ENCODE assay signal across 9 cellular contexts in the genomic region with DNA sequence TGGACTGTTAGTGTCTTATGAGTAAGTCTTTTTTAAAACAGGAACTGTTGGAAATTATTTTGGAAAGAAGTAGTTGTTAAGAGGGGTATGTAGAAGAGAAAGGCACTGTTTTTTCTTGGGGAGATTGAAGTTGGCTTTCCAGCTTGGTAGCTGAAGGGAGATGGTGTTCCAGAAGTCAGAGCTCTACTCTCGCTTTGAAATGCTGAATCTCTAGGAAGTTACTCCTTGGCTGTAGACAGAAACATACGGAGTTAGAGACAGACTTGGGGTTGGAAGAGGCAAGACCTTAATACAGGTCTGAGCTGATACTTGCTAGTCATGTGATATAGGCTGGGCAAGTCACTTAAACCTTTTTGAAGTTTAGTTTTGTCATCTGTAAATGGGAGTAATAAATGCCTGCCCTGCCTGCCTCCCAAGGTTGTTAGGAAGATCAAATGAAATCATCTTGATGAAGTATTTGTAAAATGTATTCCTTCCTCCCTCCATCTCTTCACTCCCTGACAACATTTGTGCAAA. TPM values are rescaled to one million over a fixed set of nuclear protein-coding genes. Genes with fewer than 3 reads are reported as not detected.
DNase-seq lines count a peak whose midpoint lies in the region; ATAC-seq and TF ChIP-seq lines count a peak whose summit lies in the region.
"Had no signal": no experiment of that assay in that cellular context is flagged by ENCODE, and none has a peak within 500 bp of the region (broad histone marks: within the 10 kb centered on the region; RNA-seq: fewer than 3 reads in every experiment).

No MANE protein-coding gene starts in this region.

- no peak overlapping the region for H3K4me3 ChIP-seq in GM23338
- peak overlapping the region; percentile 79 for H3K4me3 ChIP-seq in fibroblast of pulmonary artery (replicated peaks; ENCODE audit: low read depth, low read length)
- H3K4me3 ChIP-seq in skeletal muscle tissue (ENCODE audit: low read length in 3 of 3) = peak overlapping the region in 1 of 3 donors; percentile 8

- no peaks in the 10 kb centered on the region for H3K9me2 ChIP-seq in GM23338 (ENCODE audit: insufficient read depth)

- no peaks in the 10 kb centered on the region for H3K9me3 ChIP-seq in skeletal muscle tissue (ENCODE audit: control insufficient read depth in 3 of 3, low read length in 3 of 3)

- H3K4me1 ChIP-seq in GM23338 (ENCODE audit: insufficient read depth) (peaks cover 11% of the 10 kb centered on the region), skeletal muscle tissue (ENCODE audit: control insufficient read depth in 3 of 3, insufficient read depth in 3 of 3, low read length in 3 of 3) (peaks cover 13 to 25% (median 20%) of the 10 kb centered on the region in 3 donors)

- peak overlapping the region; percentile 56; the same call in 1 of the 2 replicates for H3K27ac ChIP-seq in GM23338 (ENCODE audit: low read depth)
- peak overlapping the region; percentile 6 for H3K27ac ChIP-seq in skeletal muscle tissue (ENCODE audit: low read depth, low read length)

- H3K79me2 ChIP-seq in GM23338 (replicated peaks; ENCODE audit: insufficient read depth) = no peaks in the 10 kb centered on the region

- H3K9ac ChIP-seq in skeletal muscle tissue (ENCODE audit: low read depth in 1 of 3, low read length in 3 of 3) = peak overlapping the region in 2 of 3 donors; percentile 1 to 40

- H3K36me3 Mint-ChIP-seq in GM23338 (ENCODE audit: low read depth) (no peaks in the 10 kb centered on the region), T-cell (peaks cover 13% of the 10 kb centered on the region)

- H3K36me3 ChIP-seq in GM23338 (ENCODE audit: insufficient read depth) (no peaks in the 10 kb centered on the region), skeletal muscle tissue (ENCODE audit: control insufficient read depth in 3 of 3, insufficient read depth in 3 of 3, low read length in 3 of 3) (peaks cover 0 to 3% (median 0%) of the 10 kb centered on the region in 3 donors)

- no peak for ATAC-seq in GM23338
- no peak for ATAC-seq in T-cell (replicated peaks in 1 of 4)
- no peak for ATAC-seq in GM19328 (IDR thresholded peaks at IDR 0.05; ENCODE audit: unreplicated experiment)

- CTCF ChIA-PET in T-cell (lab: Charles Lee) = interaction anchor here (0.6 to 3.0 kb wide), 6 partner anchors 29 to 159 kb away, joined by 3 to 8 read pairs (median 4); partner anchors contain the start of genes HTD2 (in 1 of the 2) and RPP14 (in 1 of the 2)

- H3K4me3 Mint-ChIP-seq in GM23338 (no peak overlapping the region), T-cell (peak overlapping the region in 2 of 3 donors; percentile 37 to 94)

- H3F3A ChIP-seq in GM23338 (replicated peaks; ENCODE audit: low read depth) = no peaks in the 10 kb centered on the region; the same call in 1 of the 2 replicates

- no peaks in the 10 kb centered on the region for H4K20me1 ChIP-seq in GM23338 (replicated peaks; ENCODE audit: insufficient read depth)

- H3K4me2 ChIP-seq in GM23338 = no peak overlapping the region

- no peak for TF ChIP-seq CTCF in GM23338 (conservative IDR thresholded peaks at IDR 0.05; ENCODE audit: low read depth in 2 of 2)
- no peak for TF ChIP-seq CTCF in fibroblast of pulmonary artery (IDR thresholded peaks at IDR 0.05; ENCODE audit: low read length, missing control alignments)
- TF ChIP-seq CTCF in GM20000 (IDR thresholded peaks at IDR 0.05; ENCODE audit: extremely low read depth, missing control alignments) = no peak

- no peak for DNase-seq in GM23338 (ENCODE audit: low spot score)
- no peak for DNase-seq in T-cell
- DNase-seq in fibroblast of pulmonary artery (ENCODE audit: low read depth) = no peak
- DNase-seq in anterior cingulate cortex (lab: John Stamatoyannopoulos, UW) = no peak
- DNase-seq in GM20000 (ENCODE audit: low spot score) = no peak
- DNase-seq in NCI-H2081 (lab: John Stamatoyannopoulos, UW) = no peak
- DNase-seq: stimulated activated CD4-positive, alpha-beta T cell treated with anti-CD3 and anti-CD28 coated beads, Interleukin-4, amount 100 ng/mL, for 1 hour had no signal

- peaks cover 25% of the 10 kb centered on the region for H3K27me3 ChIP-seq in GM23338 (ENCODE audit: insufficient read depth)
- H3K27me3 ChIP-seq in skeletal muscle tissue (ENCODE audit: control insufficient read depth in 3 of 3, insufficient read depth in 3 of 3, low read length in 3 of 3) = no peaks in the 10 kb centered on the region

- peaks cover 18% of the 10 kb centered on the region for H3K4me1 Mint-ChIP-seq in GM23338
- peaks cover 39 to 43% (median 42%) of the 10 kb centered on the region in 3 donors for H3K4me1 Mint-ChIP-seq in T-cell

- POLR2A ChIA-PET in T-cell (lab: Charles Lee) = interaction anchor here (0.6 to 1.2 kb wide), 2 partner anchors 29 to 30 kb away, joined by 4 to 5 read pairs; partner anchors contain the start of genes HTD2 (in 1 of the 2) and RPP14 (in 1 of the 2)

- H3K27me3 Mint-ChIP-seq in GM23338 (ENCODE audit: insufficient read depth, low read depth, poor library complexity) (peaks cover 15% of the 10 kb centered on the region), T-cell (no peaks in the 10 kb centered on the region)

- H2AFZ ChIP-seq in GM23338 = no peak overlapping the region

- H3K27ac Mint-ChIP-seq in GM23338 (no peak overlapping the region), T-cell (peak overlapping the region; percentile 1 to 75)

- H3K9me3 Mint-ChIP-seq in GM23338 (no peaks in the 10 kb centered on the region), T-cell (no peaks in the 10 kb centered on the region)

TF ChIP-seq in GM23338, 12 proteins besides CTCF, POLR2A, EP300 and RAD21 (continues in another document):
- TF ChIP-seq ZNF462 (CRISPR knock-in tag; IDR thresholded peaks at IDR 0.05) (no peak), JUNB (IDR thresholded peaks at IDR 0.05; ENCODE audit: unreplicated experiment) (no peak)

RNA-seq across cellular contexts. Expression of gene PXK, which starts 2.8 kb away (rescaled TPM):
- total RNA-seq in GM23338 (2014; rRNA removed; shearing (Covaris generic)) = 6.5 and 9.1 TPM in 2 replicates
- polyA plus RNA-seq in GM23338 (2016; fragmentation: Nextera tagmentation; extraction: Ambion mirVana) = 6.4 and 7.0 TPM in 2 replicates
- total RNA-seq in T-cell (10 to 100 TPM; 17.4 to 23.0 (median 21.8) TPM), skeletal muscle tissue (16.2 TPM)

RNA-seq across cellular contexts. Expression of gene HTD2, which starts 29.2 kb away (rescaled TPM):
- total RNA-seq in GM23338 (2014; rRNA removed; shearing (Covaris generic)) = 8.7 and 19.3 TPM in 2 replicates
- polyA plus RNA-seq in GM23338 (2016; fragmentation: Nextera tagmentation; extraction: Ambion mirVana) = 22.0 and 24.2 TPM in 2 replicates
- total RNA-seq in T-cell (10 to 100 TPM in 1 of 5 donors, 1 to 10 TPM in 4; 7.3 to 10.0 (median 8.8) TPM), skeletal muscle tissue (5.7 TPM)

RNA-seq across cellular contexts. Expression of gene RPP14, which starts 29.4 kb away (rescaled TPM):
- 14.4 and 18.6 TPM in 2 replicates for total RNA-seq in GM23338 (2014; rRNA removed; shearing (Covaris generic))
- polyA plus RNA-seq in GM23338 (2016; fragmentation: Nextera tagmentation; extraction: Ambion mirVana) = 10.5 and 11.7 TPM in 2 replicates
- total RNA-seq in T-cell = 10 to 100 TPM; 13.1 to 15.7 (median 13.9) TPM
- total RNA-seq in skeletal muscle tissue = 20.4 TPM
